Comparison of ENCODE assay signal across 17 cellular contexts in genomic region chr13:40479196-40479845, GRCh38.
DNase-seq lines count a peak whose midpoint lies in the region; ATAC-seq and TF ChIP-seq lines count a peak whose summit lies in the region.
"Had no signal": no experiment of that assay in that cellular context is flagged by ENCODE, and none has a peak within 500 bp of the region (broad histone marks: within the 10 kb centered on the region; RNA-seq: fewer than 3 reads in every experiment).

No MANE protein-coding gene starts in this region.

- H3K27ac ChIP-seq in OCI-LY1 (ENCODE audit: low read depth, low read length, poor library complexity, severe bottlenecking) (peak overlapping the region; percentile 99), caudate nucleus (ENCODE audit: low read depth, low read length) (peak overlapping the region; percentile 60), sigmoid colon (peak overlapping the region in 3 of 4 donors; percentile 18 to 29 (median 22))

- no peak overlapping the region for H3K27ac Mint-ChIP-seq in mesothelial cell of epicardium

- H4K20me1 ChIP-seq in OCI-LY1 (ENCODE audit: insufficient read depth, low read length) = no peaks in the 10 kb centered on the region

- TF ChIP-seq CTCF in OCI-LY1 (IDR thresholded peaks at IDR 0.05; ENCODE audit: low read length) (no peak), sigmoid colon (IDR thresholded peaks at IDR 0.05) (no peak), mesothelial cell of epicardium (IDR thresholded peaks at IDR 0.05; ENCODE audit: unreplicated experiment) (no peak)

- peaks cover 3% of the 10 kb centered on the region for H3K9me3 Mint-ChIP-seq in mesothelial cell of epicardium

- 95% methylated on average over 28 of the region's 28 CpGs for WGBS in sigmoid colon, 2 donors

- H3K27me3 ChIP-seq in OCI-LY1 (ENCODE audit: insufficient read depth, low read length) = no peaks in the 10 kb centered on the region
- no peaks in the 10 kb centered on the region for H3K27me3 ChIP-seq in sigmoid colon
- H3K27me3 ChIP-seq: esophagus squamous epithelium, heart left ventricle had no signal

- H3F3A ChIP-seq in OCI-LY1 (ENCODE audit: insufficient read depth, low read length) = no peaks in the 10 kb centered on the region

- peak in 57 of 61 donors; percentile 22 to 93 (median 73) for DNase-seq in caudate nucleus (lab: John Stamatoyannopoulos, UW)
- peak; percentile 91 for DNase-seq in medulla oblongata (ENCODE audit: extremely low spot score)
- DNase-seq in sigmoid colon = peak; percentile 77
- DNase-seq in stimulated activated CD4-positive, alpha-beta T cell treated with anti-CD3 and anti-CD28 coated beads, Interleukin-2, amount 100 ng/mL, for 24 hours = no peak
- no peak for DNase-seq in H4 (ENCODE audit: low spot score)
- DNase-seq in mesothelial cell of epicardium (ENCODE audit: low spot score in 2 of 2, unreplicated experiment in 2 of 2) = no peak
- DNase-seq: activated T-cell treated with anti-CD3 and anti-CD28 coated beads, Interleukin-2, amount 50 U/mL, for 1 hour; CD4-positive, CD25-positive, alpha-beta regulatory T cell; DND-41; esophagus squamous epithelium; heart left ventricle; Kasumi-1; kidney; NCI-H1417 treated with DMSO at 0.1 percent for 48 hours; OCI-M1 had no signal

- H3K4me2 ChIP-seq in OCI-LY1 (ENCODE audit: low read length) = peak overlapping the region; percentile 81

- H2AFZ ChIP-seq in OCI-LY1 (ENCODE audit: low read length) = no peak overlapping the region

- no peaks in the 10 kb centered on the region for H3K36me3 Mint-ChIP-seq in mesothelial cell of epicardium

- H3K4me3 ChIP-seq in OCI-LY1 (ENCODE audit: low read depth, low read length, poor library complexity, severe bottlenecking) (peak overlapping the region; percentile 65), sigmoid colon (no peak overlapping the region)
- H3K4me3 ChIP-seq: esophagus squamous epithelium, heart left ventricle had no signal

- no peak for TF ChIP-seq POLR2A in sigmoid colon (IDR thresholded peaks at IDR 0.05)

- no peaks in the 10 kb centered on the region for H3K9me2 ChIP-seq in OCI-LY1 (ENCODE audit: low read depth, low read length)

- no peak overlapping the region for H3K4me3 Mint-ChIP-seq in mesothelial cell of epicardium

- H3K4me1 Mint-ChIP-seq in mesothelial cell of epicardium = peaks cover 22% of the 10 kb centered on the region

- H3K9ac ChIP-seq in OCI-LY1 (ENCODE audit: low read length) = peak overlapping the region; percentile 89

- intact Hi-C loops in sigmoid colon (cut with DNase I) = no loop called here

- H3K4me1 ChIP-seq in OCI-LY1 (ENCODE audit: insufficient read depth, low read length, severe bottlenecking) (peaks cover 85% of the 10 kb centered on the region), sigmoid colon (peaks cover 0 to 20% (median 13%) of the 10 kb centered on the region in 4 donors)

- TF ChIP-seq EP300 in sigmoid colon (IDR thresholded peaks at IDR 0.05) = no peak

- no peaks in the 10 kb centered on the region; the same call in 1 of the 2 replicates for H3K79me2 ChIP-seq in OCI-LY1 (ENCODE audit: insufficient read depth, low read length)

- no peak for ATAC-seq in GM21367 (IDR thresholded peaks at IDR 0.05; ENCODE audit: unreplicated experiment)
- ATAC-seq: heart left ventricle had no signal

- H3K36me3 ChIP-seq in OCI-LY1 (ENCODE audit: insufficient read depth, low read length) (peaks cover 6% of the 10 kb centered on the region; the same call in 1 of the 2 replicates), sigmoid colon (no peaks in the 10 kb centered on the region)
- H3K36me3 ChIP-seq: esophagus squamous epithelium, heart left ventricle had no signal

- H3K9me3 ChIP-seq in OCI-LY1 (ENCODE audit: low read length) (no peaks in the 10 kb centered on the region), sigmoid colon (no peaks in the 10 kb centered on the region)
- H3K9me3 ChIP-seq: esophagus squamous epithelium, heart left ventricle had no signal

- no peaks in the 10 kb centered on the region for H3K27me3 Mint-ChIP-seq in mesothelial cell of epicardium (ENCODE audit: low read depth)
- H3K27me3 Mint-ChIP-seq: CD4-positive, CD25-positive, alpha-beta regulatory T cell had no signal

Comparison
In these comparisons a context has a peak if more than half of its experiments do, and no peak if none do; other contexts are left out.
1. H3K27ac ChIP-seq: peak in every context shown above with its lines; median percentile 99 in OCI-LY1; 60 in caudate nucleus; 22 in sigmoid colon.
2. DNase-seq: peak in caudate nucleus (57 of 61), medulla oblongata (single experiment) and sigmoid colon (single experiment); none in stimulated activated CD4-positive, alpha-beta T cell treated with anti-CD3 and anti-CD28 coated beads, Interleukin-2, amount 100 ng/mL, for 24 hours (0 of 2), H4 (single experiment) and mesothelial cell of epicardium (0 of 2).